Comparison of ENCODE assay signal across 9 cellular contexts in the genomic region with DNA sequence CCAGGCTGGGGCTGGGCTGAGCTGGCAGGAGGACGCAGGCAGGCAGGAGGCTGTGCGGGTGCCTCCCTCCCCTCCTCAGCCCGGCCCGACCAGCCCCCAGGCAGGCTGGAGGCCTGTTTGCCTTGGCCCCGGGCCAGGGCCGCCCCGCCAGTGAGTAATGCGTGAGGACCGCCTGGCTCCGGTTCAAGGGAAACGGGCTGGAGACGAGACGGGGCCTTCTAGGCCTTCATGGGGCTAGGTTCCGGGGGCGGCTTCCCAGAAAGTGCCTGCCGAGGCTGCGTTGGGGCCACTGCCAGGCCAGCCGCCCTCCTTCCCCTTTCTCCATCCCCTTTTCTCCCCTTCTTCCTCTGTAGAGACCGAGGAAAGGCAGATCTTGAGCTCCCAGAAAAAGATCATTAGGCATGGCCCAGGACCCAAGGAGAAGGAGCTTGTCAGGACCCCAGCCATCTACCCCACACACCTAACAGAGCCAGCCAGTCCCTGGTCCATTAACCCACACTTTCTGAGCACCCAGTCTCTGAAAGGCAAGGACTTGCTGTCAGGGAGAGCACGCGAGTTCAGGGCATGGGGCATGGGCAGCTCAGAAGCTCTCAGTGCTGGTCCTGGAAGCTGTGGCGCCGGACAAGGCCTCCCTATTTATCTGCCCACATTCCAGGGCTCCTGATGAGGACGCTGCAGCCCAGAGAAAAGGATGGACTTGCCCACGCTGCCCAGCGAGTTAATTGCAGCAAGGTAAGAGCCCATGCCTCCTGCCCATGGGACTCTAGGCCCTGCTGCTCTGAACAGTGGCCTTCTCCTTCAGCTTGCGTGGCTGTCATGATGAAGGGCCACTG. TPM values are rescaled to one million over a fixed set of nuclear protein-coding genes. Genes with fewer than 3 reads are reported as not detected.
DNase-seq lines count a peak whose midpoint lies in the region; ATAC-seq lines count a peak whose summit lies in the region.
"Had no signal": no experiment of that assay in that cellular context is flagged by ENCODE, and none has a peak within 500 bp of the region (broad histone marks: within the 10 kb centered on the region; RNA-seq: fewer than 3 reads in every experiment).

No MANE protein-coding gene starts in this region.

- no peaks in the 10 kb centered on the region for H3K36me3 ChIP-seq in rectal smooth muscle tissue (ENCODE audit: control insufficient read depth, insufficient read depth, low read length)

- no peaks in the 10 kb centered on the region for H3K27me3 ChIP-seq in rectal smooth muscle tissue (ENCODE audit: control insufficient read depth, insufficient read depth, low read length)

- peaks cover 13% of the 10 kb centered on the region for H3K4me1 ChIP-seq in rectal smooth muscle tissue (ENCODE audit: control insufficient read depth, insufficient read depth, low read length)

- peak overlapping the region; percentile 69 for H3K27ac ChIP-seq in rectal smooth muscle tissue (ENCODE audit: low read depth, low read length)
- H3K27ac ChIP-seq: VCaP had no signal

- H3K9ac ChIP-seq in rectal smooth muscle tissue (ENCODE audit: low read length) = no peak overlapping the region

- ATAC-seq in Right ventricle myocardium superior (ENCODE audit: poor library complexity) (peak; percentile 83), HG03095 (IDR thresholded peaks at IDR 0.05; ENCODE audit: unreplicated experiment) (no peak), HG02870 (IDR thresholded peaks at IDR 0.05; ENCODE audit: unreplicated experiment) (no peak)

- intact Hi-C loops in Right ventricle myocardium superior (cut with DNase I) = no loop called here

- DNase-seq in A172 (ENCODE audit: low spot score) (peak; percentile 71), HuH-7.5 (ENCODE audit: low spot score) (peak; percentile 79), T1000 (lab: John Stamatoyannopoulos, UW) (peak; percentile 80), Right ventricle myocardium superior (peak; percentile 92), retina (no peak)

- peak overlapping the region; percentile 5 for H3K4me3 ChIP-seq in rectal smooth muscle tissue (ENCODE audit: low read length)

RNA-seq across cellular contexts. Expression of a gene that starts 48.5 kb away (rescaled TPM):
- total RNA-seq in A172 (2014; rRNA removed; shearing (Covaris generic)) = 6.2 and 8.5 TPM in 2 replicates
- 14.0 TPM for total RNA-seq in Right ventricle myocardium superior
